ENCODE assay signal across 10 cellular contexts in the genomic region with DNA sequence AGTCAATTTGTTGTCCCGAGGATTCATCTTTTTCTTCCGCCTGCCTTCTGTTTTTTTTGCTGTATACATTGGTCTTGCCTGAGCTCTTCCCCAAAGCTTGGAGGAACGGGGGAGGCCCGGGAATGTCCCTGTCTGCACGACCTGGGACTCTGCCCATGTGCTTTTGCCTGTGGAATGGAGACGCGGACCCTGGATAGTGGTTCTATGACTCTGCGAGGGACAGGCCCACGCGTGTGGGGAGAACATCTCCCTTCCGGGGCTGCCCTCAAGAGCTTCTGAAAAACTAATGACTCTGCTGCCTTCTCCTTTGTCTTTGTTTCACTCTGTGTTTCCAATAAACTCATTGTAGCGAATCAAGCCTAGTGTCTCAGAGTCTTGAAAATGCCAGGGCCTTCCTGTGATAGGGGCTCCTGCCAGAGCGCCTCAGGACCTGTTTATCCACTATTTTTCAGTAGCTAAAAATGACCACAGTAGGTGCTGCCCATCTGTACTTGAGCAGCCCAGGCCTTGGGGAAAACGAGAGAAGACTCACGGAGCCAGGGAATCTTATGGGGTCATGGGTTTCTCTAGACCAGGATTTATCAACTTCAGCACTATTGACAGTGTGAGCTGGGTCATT. TPM values are rescaled to one million over a fixed set of nuclear protein-coding genes. Genes with fewer than 3 reads are reported as not detected.
A peak's percentile ranks its signal among the peaks of the same experiment; 100 is the strongest.
DNase-seq lines count a peak whose midpoint lies in the region; ATAC-seq, FAIRE-seq and TF ChIP-seq lines count a peak whose summit lies in the region.
"Had no signal": no experiment of that assay in that cellular context is flagged by ENCODE, and none has a peak within 500 bp of the region (broad histone marks: within the 10 kb centered on the region; RNA-seq: fewer than 3 reads in every experiment).

No MANE protein-coding gene starts in this region.

- TF ChIP-seq CTCF in AG04449 (IDR thresholded peaks at IDR 0.05; ENCODE audit: insufficient read depth, low read length, missing control alignments) (no peak), endodermal cell (conservative IDR thresholded peaks at IDR 0.05) (no peak), nephron progenitor cell (IDR thresholded peaks at IDR 0.05) (no peak), omental fat pad (IDR thresholded peaks at IDR 0.05) (no peak)

- H3K27me3 ChIP-seq in endodermal cell (ENCODE audit: control insufficient read depth, insufficient read depth, low read length, poor library complexity, severe bottlenecking), result peaks cover 69% of the 10 kb centered on the region

- no peak for TF ChIP-seq EP300 in Ishikawa (IDR thresholded peaks at IDR 0.05; ENCODE audit: borderline replicate concordance)

- no peak for FAIRE-seq in GM12891 (lab: Jason Lieb, UNC)
- FAIRE-seq: endothelial cell of umbilical vein had no signal

- H3K36me3 Mint-ChIP-seq in endodermal cell (ENCODE audit: low read depth) (no peaks in the 10 kb centered on the region), nephron progenitor cell (ENCODE audit: low read depth) (no peaks in the 10 kb centered on the region)

- H3K9me3 Mint-ChIP-seq in endodermal cell (no peaks in the 10 kb centered on the region), nephron progenitor cell (no peaks in the 10 kb centered on the region)

- H3K9me3 ChIP-seq in endodermal cell (ENCODE audit: control insufficient read depth, low read length), result no peaks in the 10 kb centered on the region

- DNase-seq in AG04449 (ENCODE audit: low read depth, low spot score), result no peak
- DNase-seq in endodermal cell, result no peak
- DNase-seq in nephron progenitor cell, result no peak
- no peak for DNase-seq in kidney glomerular epithelial cell (lab: John Stamatoyannopoulos, UW)
- no peak for DNase-seq in GM12891 (ENCODE audit: insufficient read length, low spot score)
- no peak for DNase-seq in omental fat pad (ENCODE audit: low spot score)

- H3K9ac ChIP-seq in endodermal cell (ENCODE audit: extremely low read depth, low read length, poor library complexity, severe bottlenecking), result no peak overlapping the region

- H3K27ac ChIP-seq in endodermal cell (ENCODE audit: low read depth, low read length), result no peak overlapping the region

- H3K27ac Mint-ChIP-seq in endodermal cell (no peak overlapping the region), nephron progenitor cell (no peak overlapping the region)

- ATAC-seq in omental fat pad (ENCODE audit: low FRiP score) (no peak), GM19463 (IDR thresholded peaks at IDR 0.05; ENCODE audit: unreplicated experiment) (no peak)

- H3K4me3 ChIP-seq in AG04449 (ENCODE audit: low read depth, low read length) (peak overlapping the region; percentile 53), endodermal cell (ENCODE audit: low read length) (peak overlapping the region; percentile 72)

- no peaks in the 10 kb centered on the region for H3K4me1 ChIP-seq in endodermal cell (ENCODE audit: control insufficient read depth, insufficient read depth, low read length)

- POLR2A ChIA-PET in AG04449 (lab: Yijun Ruan, JAX), result interaction anchor here (1.0 kb wide), 1 partner anchor 30 kb away, joined by 3 read pairs; no protein-coding TSS in a partner anchor

- H3K4me3 Mint-ChIP-seq in endodermal cell, result peak overlapping the region; percentile 59
- peak overlapping the region; percentile 79 for H3K4me3 Mint-ChIP-seq in nephron progenitor cell

- WGBS in endodermal cell (ENCODE audit: insufficient coverage in 1 of 2, insufficient read length in 1 of 2), 2 experiments, result 62 to 66% methylated on average over 15 of the region's 15 CpGs

- H3K27me3 Mint-ChIP-seq in endodermal cell (ENCODE audit: insufficient read depth), result peaks cover 74% of the 10 kb centered on the region
- H3K27me3 Mint-ChIP-seq in nephron progenitor cell (ENCODE audit: low read depth, poor library complexity), result peaks cover 64% of the 10 kb centered on the region

- no peak for TF ChIP-seq POLR2A in GM12891 (IDR thresholded peaks at IDR 0.05; ENCODE audit: low read depth, low read length)

- CTCF ChIA-PET in AG04449 (lab: Yijun Ruan, JAX), result interaction anchor here (0.6 to 9.5 kb wide), 8 partner anchors 11 to 283 kb away, joined by 3 to 182 read pairs (median 10); a partner anchor contains a TSS

- H3K4me1 Mint-ChIP-seq in endodermal cell (peaks cover 5% of the 10 kb centered on the region), nephron progenitor cell (peaks cover 13% of the 10 kb centered on the region)

- no peaks in the 10 kb centered on the region for H3K36me3 ChIP-seq in endodermal cell (ENCODE audit: control insufficient read depth, insufficient read depth, low read length)

- no peak for TF ChIP-seq RAD21 in Ishikawa (IDR thresholded peaks at IDR 0.05; ENCODE audit: low read depth)

TF ChIP-seq in Ishikawa, 13 proteins besides CTCF, POLR2A, EP300 and RAD21 (continues in another document):
- TF ChIP-seq, protein P1, sequence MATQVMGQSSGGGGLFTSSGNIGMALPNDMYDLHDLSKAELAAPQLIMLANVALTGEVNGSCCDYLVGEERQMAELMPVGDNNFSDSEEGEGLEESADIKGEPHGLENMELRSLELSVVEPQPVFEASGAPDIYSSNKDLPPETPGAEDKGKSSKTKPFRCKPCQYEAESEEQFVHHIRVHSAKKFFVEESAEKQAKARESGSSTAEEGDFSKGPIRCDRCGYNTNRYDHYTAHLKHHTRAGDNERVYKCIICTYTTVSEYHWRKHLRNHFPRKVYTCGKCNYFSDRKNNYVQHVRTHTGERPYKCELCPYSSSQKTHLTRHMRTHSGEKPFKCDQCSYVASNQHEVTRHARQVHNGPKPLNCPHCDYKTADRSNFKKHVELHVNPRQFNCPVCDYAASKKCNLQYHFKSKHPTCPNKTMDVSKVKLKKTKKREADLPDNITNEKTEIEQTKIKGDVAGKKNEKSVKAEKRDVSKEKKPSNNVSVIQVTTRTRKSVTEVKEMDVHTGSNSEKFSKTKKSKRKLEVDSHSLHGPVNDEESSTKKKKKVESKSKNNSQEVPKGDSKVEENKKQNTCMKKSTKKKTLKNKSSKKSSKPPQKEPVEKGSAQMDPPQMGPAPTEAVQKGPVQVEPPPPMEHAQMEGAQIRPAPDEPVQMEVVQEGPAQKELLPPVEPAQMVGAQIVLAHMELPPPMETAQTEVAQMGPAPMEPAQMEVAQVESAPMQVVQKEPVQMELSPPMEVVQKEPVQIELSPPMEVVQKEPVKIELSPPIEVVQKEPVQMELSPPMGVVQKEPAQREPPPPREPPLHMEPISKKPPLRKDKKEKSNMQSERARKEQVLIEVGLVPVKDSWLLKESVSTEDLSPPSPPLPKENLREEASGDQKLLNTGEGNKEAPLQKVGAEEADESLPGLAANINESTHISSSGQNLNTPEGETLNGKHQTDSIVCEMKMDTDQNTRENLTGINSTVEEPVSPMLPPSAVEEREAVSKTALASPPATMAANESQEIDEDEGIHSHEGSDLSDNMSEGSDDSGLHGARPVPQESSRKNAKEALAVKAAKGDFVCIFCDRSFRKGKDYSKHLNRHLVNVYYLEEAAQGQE (IDR thresholded peaks at IDR 0.05; ENCODE audit: low read depth), result no peak
- TF ChIP-seq, protein P2, sequence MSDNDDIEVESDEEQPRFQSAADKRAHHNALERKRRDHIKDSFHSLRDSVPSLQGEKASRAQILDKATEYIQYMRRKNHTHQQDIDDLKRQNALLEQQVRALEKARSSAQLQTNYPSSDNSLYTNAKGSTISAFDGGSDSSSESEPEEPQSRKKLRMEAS (IDR thresholded peaks at IDR 0.05), result 0 out of 2 replicates have a peak, but pooled peaks have one; percentile 10

TF ChIP-seq in GM12891, 5 proteins besides CTCF, POLR2A, EP300 and RAD21:
- no peak for TF ChIP-seq POU2F2 (IDR thresholded peaks at IDR 0.05; ENCODE audit: low read depth, low read length)
- TF ChIP-seq PAX5 (IDR thresholded peaks at IDR 0.05; ENCODE audit: insufficient read depth, low read length, severe bottlenecking), result no peak
- no peak for TF ChIP-seq POLR2AphosphoS5 (IDR thresholded peaks at IDR 0.05; ENCODE audit: low read depth, low read length)
- TF ChIP-seq TAF1 (IDR thresholded peaks at IDR 0.05; ENCODE audit: low read depth, low read length), result no peak
- TF ChIP-seq SPI1 (IDR thresholded peaks at IDR 0.05; ENCODE audit: low read depth, low read length), result no peak
TF ChIP-seq in GM12891: peak in this region for 0.

RNA-seq across cellular contexts. Expression of a gene that starts 12.3 kb away (rescaled TPM):
- total RNA-seq in endodermal cell (not detected), omental fat pad (not detected)
- polyA plus RNA-seq in endodermal cell (2013, experiment 1 of 2), result not detected
- polyA plus RNA-seq in endodermal cell (2013, experiment 2 of 2), result not detected
- not detected for polyA plus RNA-seq in GM12891 (2012; ENCODE audit: low read depth, missing spikeins)
- total RNA-seq: endothelial cell of umbilical vein, occipital lobe had no signal
- polyA plus RNA-seq: endothelial cell of umbilical vein had no signal

RNA-seq across cellular contexts. Expression of a gene that starts 17.6 kb away (rescaled TPM):
- total RNA-seq in endodermal cell (not detected), omental fat pad (not detected)
- not detected for polyA plus RNA-seq in endodermal cell (2013, experiment 1 of 2)
- not detected for polyA plus RNA-seq in endodermal cell (2013, experiment 2 of 2)
- 0.06 TPM for polyA plus RNA-seq in GM12891 (2012; ENCODE audit: low read depth, missing spikeins)
- total RNA-seq: endothelial cell of umbilical vein, occipital lobe had no signal
- polyA plus RNA-seq: endothelial cell of umbilical vein had no signal

RNA-seq across cellular contexts. Expression of a gene that starts 34.5 kb away (rescaled TPM):
- not detected for total RNA-seq in endodermal cell
- not detected for polyA plus RNA-seq in endodermal cell (2013, experiment 1 of 2)
- polyA plus RNA-seq in endodermal cell (2013, experiment 2 of 2), result not detected
- 0.41 TPM for polyA plus RNA-seq in GM12891 (2012; ENCODE audit: low read depth, missing spikeins)
- total RNA-seq in omental fat pad, result under 1 TPM in 1 of 4 donors, not detected in 3; 0.37 TPM
- total RNA-seq: endothelial cell of umbilical vein had no signal
- polyA plus RNA-seq: endothelial cell of umbilical vein had no signal

RNA-seq across cellular contexts. Expression of a gene that starts 58.4 kb away (rescaled TPM):
- total RNA-seq in endodermal cell (not detected), omental fat pad (not detected)
- not detected for polyA plus RNA-seq in endodermal cell (2013, experiment 1 of 2)
- not detected for polyA plus RNA-seq in endodermal cell (2013, experiment 2 of 2)
- 0.08 TPM for polyA plus RNA-seq in GM12891 (2012; ENCODE audit: low read depth, missing spikeins)
- total RNA-seq: endothelial cell of umbilical vein, occipital lobe had no signal
- polyA plus RNA-seq: endothelial cell of umbilical vein had no signal
